9 cellular contexts compared by ENCODE assay signal in genomic region chr9:128203842-128204551, GRCh38. TPM values are rescaled to one million over a fixed set of nuclear protein-coding genes. Genes with fewer than 3 reads are reported as not detected.
DNase-seq lines count a peak whose midpoint lies in the region; ATAC-seq and TF ChIP-seq lines count a peak whose summit lies in the region.
"Had no signal": no experiment of that assay in that cellular context is flagged by ENCODE, and none has a peak within 500 bp of the region (broad histone marks: within the 10 kb centered on the region; RNA-seq: fewer than 3 reads in every experiment).

No MANE protein-coding gene starts in this region.

- H3K4me3 ChIP-seq in HUES48 (ENCODE audit: low read depth, low read length): peak overlapping the region; percentile 94
- peak overlapping the region; percentile 48 for H3K4me3 ChIP-seq in effector memory CD4-positive, alpha-beta T cell (ENCODE audit: insufficient read depth, low read depth, low read length, poor library complexity, severe bottlenecking)
- peak overlapping the region; percentile 77 for H3K4me3 ChIP-seq in mesodermal cell (ENCODE audit: extremely low read depth, insufficient read depth, low read length, poor library complexity, severe bottlenecking)
- H3K4me3 ChIP-seq in vagina: peak overlapping the region; percentile 74 to 89

- H3K4me1 ChIP-seq in HUES48 (ENCODE audit: control insufficient read depth, insufficient read depth, low read length) (peaks cover 15% of the 10 kb centered on the region), mesodermal cell (ENCODE audit: control insufficient read depth, insufficient read depth, low read length, poor library complexity, severe bottlenecking) (peaks cover 15% of the 10 kb centered on the region), vagina (peaks cover 24% of the 10 kb centered on the region)
- H3K4me1 ChIP-seq in effector memory CD4-positive, alpha-beta T cell (ENCODE audit: control insufficient read depth, insufficient read depth, low read length, poor library complexity, severe bottlenecking): peaks cover 12% of the 10 kb centered on the region

- WGBS in mesodermal cell (ENCODE audit: insufficient coverage in 2 of 2), 2 experiments: 0% methylated on average over 9 to 10 of the region's 48 CpGs

- in situ Hi-C loops in Caki2 (cut with HindIII; ENCODE audit: low pct_unique_long_range_greater_than_20kb, low sequenced_read_pairs): no loop called here

- TF ChIP-seq CTCF in vagina (IDR thresholded peaks at IDR 0.05): no peak

- no peak for TF ChIP-seq POLR2A in vagina (IDR thresholded peaks at IDR 0.05)

- H3K9me3 ChIP-seq in HUES48 (ENCODE audit: control insufficient read depth, insufficient read depth, low read length) (no peaks in the 10 kb centered on the region), mesodermal cell (ENCODE audit: control insufficient read depth, low read length) (peaks cover 4% of the 10 kb centered on the region), vagina (no peaks in the 10 kb centered on the region)
- no peaks in the 10 kb centered on the region for H3K9me3 ChIP-seq in effector memory CD4-positive, alpha-beta T cell (ENCODE audit: control insufficient read depth, low read length)

- H3K9ac ChIP-seq in HUES48 (ENCODE audit: low read depth, low read length): peak overlapping the region; percentile 28

- peak overlapping the region; percentile 81 for H3K27ac ChIP-seq in HUES48 (ENCODE audit: low read depth, low read length)
- no peak overlapping the region for H3K27ac ChIP-seq in effector memory CD4-positive, alpha-beta T cell (ENCODE audit: insufficient read depth, low read length, poor library complexity, severe bottlenecking)
- peak overlapping the region; percentile 62 for H3K27ac ChIP-seq in mesodermal cell (ENCODE audit: low read depth, low read length, severe bottlenecking)
- H3K27ac ChIP-seq in vagina: peak overlapping the region; percentile 88

- no peak for ATAC-seq in GM21423 (IDR thresholded peaks at IDR 0.05; ENCODE audit: unreplicated experiment)

- intact Hi-C loops in vagina (cut with DNase I): no loop called here

- H3K36me3 ChIP-seq in HUES48 (ENCODE audit: control insufficient read depth, insufficient read depth, low read length) (no peaks in the 10 kb centered on the region), mesodermal cell (ENCODE audit: control insufficient read depth, insufficient read depth, low read length) (no peaks in the 10 kb centered on the region), vagina (no peaks in the 10 kb centered on the region)
- H3K36me3 ChIP-seq in effector memory CD4-positive, alpha-beta T cell (ENCODE audit: control insufficient read depth, insufficient read depth, low read length): no peaks in the 10 kb centered on the region

- H3K27me3 ChIP-seq in HUES48 (ENCODE audit: control insufficient read depth, insufficient read depth, low read length) (no peaks in the 10 kb centered on the region), vagina (no peaks in the 10 kb centered on the region)
- peaks cover 11% of the 10 kb centered on the region for H3K27me3 ChIP-seq in effector memory CD4-positive, alpha-beta T cell (replicated peaks; ENCODE audit: control insufficient read depth, insufficient read depth, low read length, poor library complexity, severe bottlenecking)

- DNase-seq in Caki2 (ENCODE audit: low read depth) (peak; percentile 81), SHP77 (lab: John Stamatoyannopoulos, UW) (peak; percentile 46 to 52), vagina (ENCODE audit: extremely low spot score in 2 of 2) (no peak), midbrain (lab: John Stamatoyannopoulos, UW) (no peak)
- DNase-seq in effector memory CD4-positive, alpha-beta T cell: no peak

RNA-seq across cellular contexts. Expression of gene DNM1, which starts 0.8 kb away (rescaled TPM):
- total RNA-seq in Caki2 (2014; rRNA removed; shearing (Covaris generic); ENCODE audit: low replicate concordance): 15.3 and 22.3 TPM in 2 replicates
- polyA plus RNA-seq in mesodermal cell (2013, experiment 1 of 2): 49.9 TPM
- polyA plus RNA-seq in mesodermal cell (2013, experiment 2 of 2): 38.6 TPM
- total RNA-seq in vagina: 33.4 TPM

RNA-seq across cellular contexts. Expression of gene CIZ1, which starts 12.6 kb away (rescaled TPM):
- 25.6 and 27.7 TPM in 2 replicates for total RNA-seq in Caki2 (2014; rRNA removed; shearing (Covaris generic); ENCODE audit: low replicate concordance)
- polyA plus RNA-seq in mesodermal cell (2013, experiment 1 of 2): 110 TPM
- 97.3 TPM for polyA plus RNA-seq in mesodermal cell (2013, experiment 2 of 2)
- 101 TPM for total RNA-seq in vagina

RNA-seq across cellular contexts. Expression of gene BBLN, which starts 43.9 kb away (rescaled TPM):
- 172 and 199 TPM in 2 replicates for total RNA-seq in Caki2 (2014; rRNA removed; shearing (Covaris generic); ENCODE audit: low replicate concordance)
- 109 TPM for polyA plus RNA-seq in mesodermal cell (2013, experiment 1 of 2)
- polyA plus RNA-seq in mesodermal cell (2013, experiment 2 of 2): 84.8 TPM
- total RNA-seq in vagina: 134 TPM

RNA-seq across cellular contexts. Expression of gene LCN2, which starts 54.7 kb away (rescaled TPM):
- 2.2 TPM in 1 of 2 replicates, not detected in the other for total RNA-seq in Caki2 (2014; rRNA removed; shearing (Covaris generic); ENCODE audit: low replicate concordance)
- polyA plus RNA-seq in mesodermal cell (2013, experiment 1 of 2): not detected
- not detected for polyA plus RNA-seq in mesodermal cell (2013, experiment 2 of 2)
- total RNA-seq in vagina: 136 TPM
- total RNA-seq: SK-MEL-5 had no signal

Comparison
In these comparisons a context has a peak if more than half of its experiments do, and no peak if none do; other contexts are left out.
1. DNase-seq: peak in Caki2 (single experiment) and SHP77 (2 of 2); none in effector memory CD4-positive, alpha-beta T cell (0 of 3), vagina (0 of 2) and midbrain (single experiment).
2. Peak in every context shown above with its lines, with median percentiles within 50 percentile points of each other: H3K4me3 ChIP-seq.